ENCODE assay signal across 8 cellular contexts in the genomic region with DNA sequence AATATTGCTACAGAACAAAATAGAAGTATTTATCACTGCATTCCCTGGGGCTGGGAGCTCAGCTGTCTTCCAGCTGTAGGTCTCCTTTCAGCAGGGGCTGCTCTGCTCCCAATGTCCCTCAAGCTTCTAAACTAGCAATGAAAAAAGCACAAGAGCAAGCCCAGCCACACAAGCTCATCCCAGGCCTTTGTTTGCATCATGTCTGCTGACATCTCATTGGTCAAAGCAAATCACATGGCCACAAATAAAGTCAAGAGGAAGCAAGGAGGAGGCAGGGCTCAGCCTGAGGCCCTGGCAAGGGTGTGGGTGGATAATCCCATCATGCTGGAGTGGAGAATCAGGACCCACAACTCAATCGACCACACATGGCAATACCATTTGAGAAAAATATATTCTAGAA. TPM values are rescaled to one million over a fixed set of nuclear protein-coding genes. Genes with fewer than 3 reads are reported as not detected.
DNase-seq lines count a peak whose midpoint lies in the region; ATAC-seq, FAIRE-seq and TF ChIP-seq lines count a peak whose summit lies in the region.

No MANE protein-coding gene starts in this region.

- no peaks in the 10 kb centered on the region for H3K9me3 ChIP-seq in mucosa of descending colon

- TF ChIP-seq CTCF in mucosa of descending colon (IDR thresholded peaks at IDR 0.05): no peak
- TF ChIP-seq CTCF in D721Med (IDR thresholded peaks at IDR 0.05; ENCODE audit: insufficient read depth, missing control alignments): no peak

- DNase-seq in NCI-H2171 treated with DMSO at 0.1 percent for 48 hours (lab: John Stamatoyannopoulos, UW) (peak; percentile 22), NCI-H2171 (lab: John Stamatoyannopoulos, UW) (no peak), NCI-H2029 (lab: John Stamatoyannopoulos, UW) (peak; percentile 78), mucosa of descending colon (peak in 1 of 3 donors; percentile 41), NCI-H1436 (lab: John Stamatoyannopoulos, UW) (no peak), D721Med (ENCODE audit: insufficient read length, low spot score) (no peak)
- DNase-seq in central memory CD4-positive, alpha-beta T cell: no peak

- intact Hi-C loops in mucosa of descending colon (cut with DNase I, micrococcal nuclease): loop anchor here (10.0 kb wide), 1 partner anchor 81 kb away; no protein-coding TSS in a partner anchor

- ATAC-seq in activated T-helper 17 cell treated with anti-CD3 and anti-CD28 coated beads, Interleukin-2, amount 50 U/mL, for 72 hours (replicated peaks): peak; percentile 27
- peak; percentile 46 for ATAC-seq in mucosa of descending colon

- H3K36me3 ChIP-seq in mucosa of descending colon (ENCODE audit: low read depth): no peaks in the 10 kb centered on the region

- H3K9me3 Mint-ChIP-seq in activated T-helper 17 cell treated with anti-CD3 and anti-CD28 coated beads, Interleukin-2, amount 50 U/mL, for 72 hours: no peaks in the 10 kb centered on the region

- no peak overlapping the region for H3K27ac Mint-ChIP-seq in activated T-helper 17 cell treated with anti-CD3 and anti-CD28 coated beads, Interleukin-2, amount 50 U/mL, for 72 hours

- H3K4me1 ChIP-seq in mucosa of descending colon (ENCODE audit: low read depth): peaks cover 13% of the 10 kb centered on the region

- no peak overlapping the region for H3K4me3 ChIP-seq in mucosa of descending colon

- H3K4me3 Mint-ChIP-seq in activated T-helper 17 cell treated with anti-CD3 and anti-CD28 coated beads, Interleukin-2, amount 50 U/mL, for 72 hours: no peak overlapping the region

- FAIRE-seq in D721Med (lab: Jason Lieb, UNC): no peak

- H3K27me3 Mint-ChIP-seq in activated T-helper 17 cell treated with anti-CD3 and anti-CD28 coated beads, Interleukin-2, amount 50 U/mL, for 72 hours: peaks cover 3% of the 10 kb centered on the region

- H3K4me1 Mint-ChIP-seq in activated T-helper 17 cell treated with anti-CD3 and anti-CD28 coated beads, Interleukin-2, amount 50 U/mL, for 72 hours: peaks cover 1% of the 10 kb centered on the region

- H3K36me3 Mint-ChIP-seq in activated T-helper 17 cell treated with anti-CD3 and anti-CD28 coated beads, Interleukin-2, amount 50 U/mL, for 72 hours (ENCODE audit: low read depth): no peaks in the 10 kb centered on the region

RNA-seq across cellular contexts. Expression of a gene that starts 2.2 kb away (rescaled TPM):
- under 1 TPM; 0.48 to 0.58 TPM for total RNA-seq in activated T-helper 17 cell treated with anti-CD3 and anti-CD28 coated beads, Interleukin-2, amount 50 U/mL, for 72 hours
- total RNA-seq in mucosa of descending colon: 1 to 10 TPM in 1 of 3 donors, under 1 TPM in 2; 0.17 to 1.1 (median 0.70) TPM

RNA-seq across cellular contexts. Expression of a gene that starts 36.5 kb away (rescaled TPM):
- 10 to 100 TPM; 42.9 to 45.8 TPM for total RNA-seq in activated T-helper 17 cell treated with anti-CD3 and anti-CD28 coated beads, Interleukin-2, amount 50 U/mL, for 72 hours
- 100 to 1,000 TPM; 261 to 946 (median 284) TPM for total RNA-seq in mucosa of descending colon

Comparison
In these comparisons a context has a peak if more than half of its experiments do, and no peak if none do; other contexts are left out.
1. DNase-seq: peak in NCI-H2171 treated with DMSO at 0.1 percent for 48 hours (single experiment) and NCI-H2029 (single experiment); none in NCI-H2171 (single experiment), NCI-H1436 (single experiment), D721Med (single experiment) and central memory CD4-positive, alpha-beta T cell (single experiment).
2. RNA of a gene that starts 36.5 kb away (total RNA-seq): 261 to 946 TPM in mucosa of descending colon; 42.9 to 45.8 TPM in activated T-helper 17 cell treated with anti-CD3 and anti-CD28 coated beads, Interleukin-2, amount 50 U/mL, for 72 hours; every median in the first group is over 4 times any median in the second.